In the genomic region with DNA sequence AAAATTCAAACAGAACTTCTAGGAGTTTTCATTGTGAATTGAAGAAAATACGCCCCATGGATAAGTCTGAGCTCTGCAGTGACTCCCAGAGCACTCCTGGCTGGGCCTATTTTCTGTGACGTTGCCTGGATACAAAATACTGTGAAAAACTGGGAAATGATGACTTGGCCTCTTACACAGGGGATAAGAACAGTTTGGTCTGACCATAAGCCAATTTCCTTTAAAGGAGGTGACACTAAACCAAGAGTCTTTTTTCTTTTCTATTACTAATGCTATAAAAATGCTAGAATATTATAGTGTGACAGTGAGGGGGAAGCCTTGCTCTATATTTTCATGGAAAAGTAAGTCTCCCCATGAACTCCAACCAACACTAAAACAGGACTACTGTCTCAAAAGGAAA, we compare ENCODE assay signal across 8 cellular contexts. TPM values are rescaled to one million over a fixed set of nuclear protein-coding genes. Genes with fewer than 3 reads are reported as not detected.
DNase-seq lines count a peak whose midpoint lies in the region; ATAC-seq and TF ChIP-seq lines count a peak whose summit lies in the region.

No MANE protein-coding gene starts in this region.

- H3K27ac Mint-ChIP-seq in Caco-2 (ENCODE audit: unreplicated experiment), result peak overlapping the region; percentile 96
- no peak overlapping the region for H3K27ac Mint-ChIP-seq in natural killer cell treated with Interleukin-12 subunit alpha and Interleukin-12 subunit beta and Interleukin-15 and Interleukin-18, amount 100 ng/mL, for 72 hours

- H4K20me1 ChIP-seq in SK-N-SH (ENCODE audit: insufficient read depth), result no peaks in the 10 kb centered on the region

- H3F3A ChIP-seq in SK-N-SH (replicated peaks; ENCODE audit: insufficient read depth), result peaks cover 49% of the 10 kb centered on the region

- H3K4me3 Mint-ChIP-seq in Caco-2 (ENCODE audit: unreplicated experiment), result peak overlapping the region; percentile 60
- H3K4me3 Mint-ChIP-seq in natural killer cell treated with Interleukin-12 subunit alpha and Interleukin-12 subunit beta and Interleukin-15 and Interleukin-18, amount 100 ng/mL, for 72 hours, result no peak overlapping the region

- no peak for ATAC-seq in natural killer cell treated with Interleukin-12 subunit alpha and Interleukin-12 subunit beta and Interleukin-15 and Interleukin-18, amount 100 ng/mL, for 72 hours
- ATAC-seq in HG03108 (IDR thresholded peaks at IDR 0.05; ENCODE audit: unreplicated experiment) (no peak), HG03139 (IDR thresholded peaks at IDR 0.05; ENCODE audit: unreplicated experiment) (no peak)

- no peaks in the 10 kb centered on the region for H3K27me3 Mint-ChIP-seq in Caco-2 (ENCODE audit: insufficient read depth, unreplicated experiment)
- H3K27me3 Mint-ChIP-seq in natural killer cell treated with Interleukin-12 subunit alpha and Interleukin-12 subunit beta and Interleukin-15 and Interleukin-18, amount 100 ng/mL, for 72 hours, result peaks cover 8 to 15% of the 10 kb centered on the region in 2 donors

- no peaks in the 10 kb centered on the region for H3K9me3 Mint-ChIP-seq in Caco-2 (ENCODE audit: unreplicated experiment)
- no peaks in the 10 kb centered on the region for H3K9me3 Mint-ChIP-seq in natural killer cell treated with Interleukin-12 subunit alpha and Interleukin-12 subunit beta and Interleukin-15 and Interleukin-18, amount 100 ng/mL, for 72 hours

- intact Hi-C loops in Caco-2 (cut with micrococcal nuclease; ENCODE audit: unreplicated experiment) (loop anchor here (2.0 kb wide), 2 partner anchors 22 to 34 kb away; no protein-coding TSS in a partner anchor), ovary (cut with DNase I) (loop anchor here in 3 of 4 donors (5.0 to 10.0 kb wide), 3 partner anchors 46 to 59 kb away; a partner anchor contains a TSS)

- DNase-seq in Caco-2, result no peak
- no peak for DNase-seq in SK-N-SH
- DNase-seq in fibroblast of the conjunctiva (ENCODE audit: low read depth), result peak; percentile 95
- peak; percentile 59 to 84 (median 65) for DNase-seq in ovary
- DNase-seq in natural killer cell treated with Interleukin-12 subunit alpha and Interleukin-12 subunit beta and Interleukin-15 and Interleukin-18, amount 100 ng/mL, for 72 hours (ENCODE audit: low spot score), result no peak
- no peak for DNase-seq in amygdala (lab: John Stamatoyannopoulos, UW)

- H3K4me3 ChIP-seq in Caco-2 (ENCODE audit: low read depth, low read length) (no peak overlapping the region), SK-N-SH (ENCODE audit: low read depth in 2 of 2, low read length in 1 of 2) (peak overlapping the region in 1 of 2 experiments; percentile 38; a peak in 2 of 4 replicates), ovary (no peak overlapping the region)

- CTCF ChIA-PET in Caco-2 (lab: Charles Lee), result interaction anchor here (1.0 to 1.7 kb wide), 5 partner anchors 22 to 244 kb away, joined by 3 to 12 read pairs (median 7); a partner anchor contains a TSS
- CTCF ChIA-PET in SK-N-SH (lab: Yijun Ruan, JAX), result no interaction called here

- H3K79me2 ChIP-seq in SK-N-SH (ENCODE audit: insufficient read depth), result peaks cover 73% of the 10 kb centered on the region

- H3K27me3 ChIP-seq in Caco-2 (replicated peaks; ENCODE audit: control insufficient read depth, insufficient read depth, low read length) (no peaks in the 10 kb centered on the region), SK-N-SH (ENCODE audit: insufficient read depth) (no peaks in the 10 kb centered on the region), ovary (no peaks in the 10 kb centered on the region)

- H3K9me3 ChIP-seq in Caco-2, result no peaks in the 10 kb centered on the region
- no peaks in the 10 kb centered on the region for H3K9me3 ChIP-seq in SK-N-SH
- no peaks in the 10 kb centered on the region for H3K9me3 ChIP-seq in ovary

- peak overlapping the region; percentile 66 for H3K4me2 ChIP-seq in SK-N-SH

- peaks cover 72% of the 10 kb centered on the region for H3K4me1 Mint-ChIP-seq in Caco-2 (ENCODE audit: low read depth, unreplicated experiment)
- H3K4me1 Mint-ChIP-seq in natural killer cell treated with Interleukin-12 subunit alpha and Interleukin-12 subunit beta and Interleukin-15 and Interleukin-18, amount 100 ng/mL, for 72 hours (ENCODE audit: low read depth in 2 of 2), result no peaks in the 10 kb centered on the region

- H3K4me1 ChIP-seq in Caco-2 (peaks cover 66% of the 10 kb centered on the region), SK-N-SH (ENCODE audit: control insufficient read depth in 1 of 2, insufficient read depth in 2 of 2, low read depth in 1 of 2, low read length in 1 of 2) (peaks cover 14 to 50% of the 10 kb centered on the region in 2 experiments), ovary (ENCODE audit: insufficient read depth) (peaks cover 20% of the 10 kb centered on the region)

- H2AFZ ChIP-seq in SK-N-SH (ENCODE audit: low read depth), result no peak overlapping the region

- peak overlapping the region; percentile 94 for H3K9ac ChIP-seq in SK-N-SH

- TF ChIP-seq CTCF in Caco-2 (IDR thresholded peaks at IDR 0.05; ENCODE audit: insufficient read depth in 1 of 2, low read depth in 1 of 2, low read length in 1 of 2, severe bottlenecking in 1 of 2, unreplicated experiment in 1 of 2) (no peak), SK-N-SH (IDR thresholded peaks at IDR 0.05) (no peak), ovary (IDR thresholded peaks at IDR 0.05) (no peak)

- TF ChIP-seq POLR2A in ovary (IDR thresholded peaks at IDR 0.05), result no peak

- TSS peak; percentile 98 for BruUV-seq in Caco-2 (replicated peaks; lab: Mats Ljungman, UMichigan)

- H3K36me3 Mint-ChIP-seq in Caco-2 (ENCODE audit: insufficient read depth, unreplicated experiment), result peaks cover 66% of the 10 kb centered on the region
- H3K36me3 Mint-ChIP-seq in natural killer cell treated with Interleukin-12 subunit alpha and Interleukin-12 subunit beta and Interleukin-15 and Interleukin-18, amount 100 ng/mL, for 72 hours, result no peaks in the 10 kb centered on the region

- POLR2A ChIA-PET in Caco-2 (lab: Charles Lee) (interaction anchor here (1.0 to 2.2 kb wide), 8 partner anchors 9 to 49 kb away, joined by 3 to 32 read pairs (median 10); a partner anchor contains a TSS), SK-N-SH (lab: Yijun Ruan, JAX) (no interaction called here)

- 30% methylated on average over 2 of the region's 2 CpGs for whole genome bisulfite sequencing in SK-N-SH (ENCODE audit: low lambda C conversion rate)
- 6 to 15% (median 8%) methylated on average over 2 of the region's 2 CpGs for WGBS in ovary, 3 donors

- H3K36me3 ChIP-seq in Caco-2 (ENCODE audit: control insufficient read depth, insufficient read depth, low read length), result no peaks in the 10 kb centered on the region
- H3K36me3 ChIP-seq in SK-N-SH (replicated peaks in 1 of 2; ENCODE audit: control insufficient read depth in 1 of 2, insufficient read depth in 2 of 2, low read length in 1 of 2), result peaks cover 0 to 13% of the 10 kb centered on the region in 2 experiments
- H3K36me3 ChIP-seq in ovary, result no peaks in the 10 kb centered on the region

- TF ChIP-seq EP300 in SK-N-SH (IDR thresholded peaks at IDR 0.05; ENCODE audit: borderline replicate concordance in 1 of 2, low read depth in 1 of 2, low read length in 1 of 2), result no peak
- TF ChIP-seq EP300 in ovary (IDR thresholded peaks at IDR 0.05), result peak; percentile 96

- no peak for TF ChIP-seq RAD21 in SK-N-SH (IDR thresholded peaks at IDR 0.05; ENCODE audit: low read length)

- H3K27ac ChIP-seq in SK-N-SH (ENCODE audit: low read depth in 2 of 2, low read length in 1 of 2), result peak overlapping the region; percentile 92 to 100; a peak in 3 of 4 replicates
- H3K27ac ChIP-seq in ovary, result peak overlapping the region; percentile 98 to 100

- H3K9me2 ChIP-seq in SK-N-SH, result no peaks in the 10 kb centered on the region

TF ChIP-seq in SK-N-SH, 30 proteins besides CTCF, POLR2A, EP300 and RAD21 (continues in another document):
- TF ChIP-seq FOXM1 (IDR thresholded peaks at IDR 0.05; ENCODE audit: low read depth) (0 out of 2 replicates have a peak, but pooled peaks have one; percentile 17), SMC3 (IDR thresholded peaks at IDR 0.05; ENCODE audit: low read depth, low read length) (no peak), SIN3A (IDR thresholded peaks at IDR 0.05; ENCODE audit: borderline replicate concordance, low read depth, low read length) (0 out of 2 replicates have a peak, but pooled peaks have one; percentile 18), YY1 (IDR thresholded peaks at IDR 0.05; ENCODE audit: low read depth) (no peak)
- TF ChIP-seq, protein P1, sequence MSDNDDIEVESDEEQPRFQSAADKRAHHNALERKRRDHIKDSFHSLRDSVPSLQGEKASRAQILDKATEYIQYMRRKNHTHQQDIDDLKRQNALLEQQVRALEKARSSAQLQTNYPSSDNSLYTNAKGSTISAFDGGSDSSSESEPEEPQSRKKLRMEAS (IDR thresholded peaks at IDR 0.05; ENCODE audit: low read depth), result no peak

RNA-seq across cellular contexts. Expression of a gene that starts 45.6 kb away (rescaled TPM):
- total RNA-seq in Caco-2 (2022), result 148 and 176 TPM in 2 replicates
- polyA plus RNA-seq in SK-N-SH (2012; rRNA removed), result 103 and 134 TPM in 2 replicates
- polyA plus RNA-seq in SK-N-SH (2012; cell fraction: cytosol; rRNA removed), result 116 and 117 TPM in 2 replicates
- 121 and 175 TPM in 2 replicates for polyA plus RNA-seq in SK-N-SH (2012; cell fraction: nucleus; rRNA removed)
- 10 to 100 TPM; 14.9 to 78.4 (median 45.7) TPM for total RNA-seq in ovary
- polyA plus RNA-seq in ovary, result 10 to 100 TPM in 1 of 2 donors, 1 to 10 TPM in 1; 7.9 to 89.0 TPM
- total RNA-seq in natural killer cell treated with Interleukin-12 subunit alpha and Interleukin-12 subunit beta and Interleukin-15 and Interleukin-18, amount 100 ng/mL, for 72 hours, result 10 to 100 TPM in 1 of 2 donors, under 1 TPM in 1; 0.57 to 15.8 TPM

RNA-seq across cellular contexts. Expression of a gene that starts 59.8 kb away (rescaled TPM):
- total RNA-seq in Caco-2 (2022) (64.5 and 65.3 TPM in 2 replicates), ovary (1 to 10 TPM in 1 of 7 donors, under 1 TPM in 4, not detected in 2; 0.12 to 2.0 (median 0.33) TPM)
- polyA plus RNA-seq in SK-N-SH (2012; rRNA removed) (9.8 and 11.3 TPM in 2 replicates), ovary (1 to 10 TPM in 1 of 2 donors, under 1 TPM in 1; 0.29 to 1.3 TPM)
- polyA plus RNA-seq in SK-N-SH (2012; cell fraction: cytosol; rRNA removed), result 14.8 and 16.8 TPM in 2 replicates
- 3.9 and 8.0 TPM in 2 replicates for polyA plus RNA-seq in SK-N-SH (2012; cell fraction: nucleus; rRNA removed)
- total RNA-seq in natural killer cell treated with Interleukin-12 subunit alpha and Interleukin-12 subunit beta and Interleukin-15 and Interleukin-18, amount 100 ng/mL, for 72 hours, result 10 to 100 TPM; 23.7 to 45.7 TPM

Comparison
In these comparisons a context has a peak if more than half of its experiments do, and no peak if none do; other contexts are left out.
1. DNase-seq: peak in fibroblast of the conjunctiva (single experiment) and ovary (5 of 5); none in Caco-2 (0 of 2), SK-N-SH (single experiment), natural killer cell treated with Interleukin-12 subunit alpha and Interleukin-12 subunit beta and Interleukin-15 and Interleukin-18, amount 100 ng/mL, for 72 hours (single experiment) and amygdala (0 of 56).
2. RNA of a gene that starts 59.8 kb away (total RNA-seq): 64.5 to 65.3 TPM in Caco-2 and 23.7 to 45.7 TPM in natural killer cell treated with Interleukin-12 subunit alpha and Interleukin-12 subunit beta and Interleukin-15 and Interleukin-18, amount 100 ng/mL, for 72 hours; 0.12 to 2.0 TPM in ovary; every median in the first group is over 4 times any median in the second.